ENCODE assay signal across 9 cellular contexts in the genomic region with DNA sequence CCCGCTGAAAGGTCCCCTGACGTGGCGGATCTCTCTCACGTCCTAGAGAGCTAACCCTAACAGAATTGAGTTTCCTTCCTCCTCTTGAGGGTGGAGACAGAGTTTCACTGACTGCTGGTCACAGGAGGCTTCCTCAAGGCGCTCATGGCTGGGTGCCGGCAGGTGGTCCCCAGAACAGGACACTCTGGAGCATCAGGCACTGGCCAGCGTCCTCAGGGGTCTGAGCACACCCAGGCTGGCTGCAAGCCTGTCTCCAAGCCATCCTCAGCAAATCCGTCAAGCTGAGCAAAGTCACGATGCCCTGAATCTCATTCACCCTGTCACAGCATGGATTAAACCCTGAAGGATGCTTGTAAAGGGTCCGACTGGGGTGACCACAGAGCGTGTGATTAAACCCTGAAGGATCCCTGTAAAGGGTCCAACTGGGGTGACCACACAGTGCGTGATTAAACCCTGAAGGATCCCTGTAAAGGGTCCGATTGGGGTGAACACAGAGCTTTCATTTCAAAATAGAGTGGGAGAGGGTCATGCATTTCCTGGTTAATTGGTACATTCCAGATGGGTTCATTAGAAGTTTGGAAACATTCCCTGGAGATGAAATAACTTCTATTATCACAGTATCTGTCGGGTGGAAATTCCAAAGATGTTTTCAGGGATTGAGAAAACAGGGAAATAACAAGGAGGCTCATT.
"Had no signal": no experiment of that assay in that cellular context is flagged by ENCODE, and none has a peak within 500 bp of the region (broad histone marks: within the 10 kb centered on the region; RNA-seq: fewer than 3 reads in every experiment).

No MANE protein-coding gene starts in this region.

- H3K4me1 Mint-ChIP-seq: naive thymus-derived CD4-positive, alpha-beta T cell; stimulated activated memory B cell treated with anti-CD40 and anti-IgM and Interleukin-4, amounts not matched to agents 10 μg/mL and 1 μg/mL and 100 μg/mL, for 72 hours had no signal

- H3K36me3 Mint-ChIP-seq: naive thymus-derived CD4-positive, alpha-beta T cell; stimulated activated memory B cell treated with anti-CD40 and anti-IgM and Interleukin-4, amounts not matched to agents 10 μg/mL and 1 μg/mL and 100 μg/mL, for 72 hours had no signal

- DNase-seq: activated CD4-positive, alpha-beta T cell treated with anti-CD3 and anti-CD28 coated beads, Interleukin-2, amount 50 U/mL, for 48 hours; activated naive CD4-positive, alpha-beta T cell treated with Interleukin-2 at 50 U/mL for 16 hours; cortex of kidney; effector memory CD4-positive, alpha-beta T cell; kidney glomerular epithelial cell; naive thymus-derived CD4-positive, alpha-beta T cell had no signal

- H3K4me3 Mint-ChIP-seq: naive thymus-derived CD4-positive, alpha-beta T cell; stimulated activated memory B cell treated with anti-CD40 and anti-IgM and Interleukin-4, amounts not matched to agents 10 μg/mL and 1 μg/mL and 100 μg/mL, for 72 hours; T-helper 2 cell treated with Interferon-gamma antibody and Interleukin-4, amounts not matched to agents 5 μg/mL and 100 μg/mL, for 36 hours had no signal

- ATAC-seq: activated CD4-positive, CD25-positive, alpha-beta regulatory T cell treated with anti-CD3 and anti-CD28 coated beads, Interleukin-2, amount 50 U/mL, for 24 hours; naive thymus-derived CD4-positive, alpha-beta T cell; stimulated activated memory B cell treated with anti-CD40 and anti-IgM and Interleukin-4, amounts not matched to agents 10 μg/mL and 1 μg/mL and 100 μg/mL, for 72 hours had no signal

- H3K9me3 Mint-ChIP-seq: stimulated activated memory B cell treated with anti-CD40 and anti-IgM and Interleukin-4, amounts not matched to agents 10 μg/mL and 1 μg/mL and 100 μg/mL, for 72 hours; T-helper 2 cell treated with Interferon-gamma antibody and Interleukin-4, amounts not matched to agents 5 μg/mL and 100 μg/mL, for 36 hours had no signal

- H3K27ac Mint-ChIP-seq: naive thymus-derived CD4-positive, alpha-beta T cell; stimulated activated memory B cell treated with anti-CD40 and anti-IgM and Interleukin-4, amounts not matched to agents 10 μg/mL and 1 μg/mL and 100 μg/mL, for 72 hours; T-helper 2 cell treated with Interferon-gamma antibody and Interleukin-4, amounts not matched to agents 5 μg/mL and 100 μg/mL, for 36 hours had no signal
